8 cellular contexts compared by ENCODE assay signal in the genomic region with DNA sequence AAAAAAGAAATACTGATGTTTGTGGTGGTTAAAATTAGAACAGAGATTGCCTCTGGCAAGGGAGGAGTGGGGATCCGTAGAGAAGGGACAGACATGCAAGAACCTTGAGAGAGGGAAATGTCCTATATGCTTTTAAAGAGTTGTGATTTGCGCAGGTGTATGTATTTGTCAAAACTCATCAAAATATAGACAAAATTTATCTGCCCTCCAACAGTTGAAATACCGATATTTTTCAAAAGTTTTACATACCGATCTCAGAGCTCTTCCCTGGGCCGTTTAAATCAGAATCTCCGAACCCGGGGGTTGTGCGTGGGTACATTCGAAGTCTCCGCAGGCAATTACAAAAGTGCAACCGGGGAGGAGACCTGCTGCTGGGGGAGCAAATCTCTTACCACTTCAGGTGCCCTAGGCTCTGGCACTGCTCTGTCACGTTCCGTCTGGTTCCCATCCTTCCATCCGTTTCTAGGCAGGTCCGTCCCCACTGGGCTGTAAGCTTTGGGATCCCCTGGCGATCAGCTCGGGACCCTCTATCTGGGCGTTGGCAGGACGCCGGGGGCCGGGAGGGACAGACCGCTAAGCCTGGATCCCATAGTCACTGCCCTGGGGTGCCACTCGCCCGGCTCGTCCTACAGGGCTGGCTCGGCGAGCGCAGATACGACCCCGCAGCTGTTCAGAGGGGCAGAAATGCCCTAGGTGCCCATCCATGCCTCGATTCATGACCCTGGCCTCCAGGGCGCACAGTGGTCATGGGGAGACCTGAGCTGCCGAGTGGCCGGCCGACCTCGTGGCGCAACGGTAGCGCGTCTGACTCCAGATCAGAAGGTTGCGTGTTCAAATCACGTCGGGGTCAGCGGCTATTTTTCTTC.
A peak's percentile ranks its signal among the peaks of the same experiment; 100 is the strongest.
DNase-seq lines count a peak whose midpoint lies in the region; ATAC-seq lines count a peak whose summit lies in the region.

No MANE protein-coding gene starts in this region.

- ATAC-seq in GM18858 (IDR thresholded peaks at IDR 0.05; ENCODE audit: unreplicated experiment), result no peak

- H3K27me3 ChIP-seq in HUES6 (ENCODE audit: control insufficient read depth, insufficient read depth, low read length), result peaks cover 15% of the 10 kb centered on the region

- H3K9ac ChIP-seq in HUES6 (ENCODE audit: low read length), result peak overlapping the region; percentile 72

- peak; percentile 67 for DNase-seq in ELR (ENCODE audit: low read depth)
- DNase-seq in SHP77 treated with DMSO at 0.1 percent for 48 hours (lab: John Stamatoyannopoulos, UW), result peak; percentile 76
- peak; percentile 91 for DNase-seq in activated gamma-delta T cell treated with Interleukin-2 at 50 U/mL for 16 hours
- peak; percentile 69 for DNase-seq in germinal center (ENCODE audit: low spot score)
- peak in 54 of 56 donors; percentile 52 to 93 (median 78) for DNase-seq in nucleus accumbens (lab: John Stamatoyannopoulos, UW)
- DNase-seq in superior temporal gyrus (ENCODE audit: extremely low spot score), result peak; percentile 90

- H3K4me1 ChIP-seq in HUES6 (ENCODE audit: control insufficient read depth, insufficient read depth, low read length), result peaks cover 10% of the 10 kb centered on the region

- H3K27ac ChIP-seq in HUES6 (ENCODE audit: low read depth, low read length), result no peak overlapping the region

- H3K36me3 ChIP-seq in HUES6 (ENCODE audit: control insufficient read depth, insufficient read depth, low read length), result no peaks in the 10 kb centered on the region

- H3K9me3 ChIP-seq in HUES6 (ENCODE audit: control insufficient read depth, insufficient read depth, low read depth, low read length), result no peaks in the 10 kb centered on the region

- H3K4me3 ChIP-seq in HUES6 (ENCODE audit: low read depth, low read length), result peak overlapping the region; percentile 77
